ENCODE assay signal across 18 cellular contexts in genomic region chr18:52722904-52723303, GRCh38.
DNase-seq lines count a peak whose midpoint lies in the region; ATAC-seq and TF ChIP-seq lines count a peak whose summit lies in the region.
"Had no signal": no experiment of that assay in that cellular context is flagged by ENCODE, and none has a peak within 500 bp of the region (broad histone marks: within the 10 kb centered on the region; RNA-seq: fewer than 3 reads in every experiment).

No MANE protein-coding gene starts in this region.

- no peak overlapping the region for H2AFZ ChIP-seq in neuronal stem cell (ENCODE audit: low read length)

- H3K4me3 Mint-ChIP-seq in activated CD4-positive, alpha-beta T cell treated with anti-CD3 and anti-CD28 coated beads for 36 hours: no peak overlapping the region
- H3K4me3 Mint-ChIP-seq in activated T-helper 17 cell treated with anti-CD3 and anti-CD28 coated beads, Interleukin-2, amount 50 U/mL, for 72 hours: no peak overlapping the region
- H3K4me3 Mint-ChIP-seq: CD4-positive, alpha-beta memory T cell had no signal

- POLR2A ChIA-PET in A673 (lab: Charles Lee; ENCODE audit: low non-redundant PET): interaction anchor here (0.6 to 0.7 kb wide), 2 partner anchors 47 to 56 kb away, joined by 3 read pairs; no protein-coding TSS in a partner anchor
- POLR2A ChIA-PET in activated CD4-positive, alpha-beta T cell treated with anti-CD3 and anti-CD28 coated beads for 36 hours (lab: Charles Lee): no interaction called here

- H2BK15ac ChIP-seq in mesendoderm (replicated peaks; ENCODE audit: low read depth) (no peak overlapping the region), neuronal stem cell (ENCODE audit: low read length) (no peak overlapping the region)

- H3K79me1 ChIP-seq in mesendoderm (ENCODE audit: low read length) (no peaks in the 10 kb centered on the region), neuronal stem cell (ENCODE audit: low read depth, low read length) (no peaks in the 10 kb centered on the region)

- H3K9me3 ChIP-seq in A673 (ENCODE audit: low read depth, low read length, poor library complexity, severe bottlenecking) (no peaks in the 10 kb centered on the region), neuronal stem cell (replicated peaks in 1 of 2; ENCODE audit: control insufficient read depth in 2 of 2, insufficient read depth in 1 of 2, low read depth in 1 of 2, low read length in 2 of 2) (no peaks in the 10 kb centered on the region), mucosa of descending colon (no peaks in the 10 kb centered on the region)

- CTCF ChIA-PET in A673 (lab: Charles Lee): no interaction called here
- CTCF ChIA-PET in activated CD4-positive, alpha-beta T cell treated with anti-CD3 and anti-CD28 coated beads for 36 hours (lab: Charles Lee): no interaction called here

- no peak overlapping the region for H2BK5ac ChIP-seq in mesendoderm (ENCODE audit: low read length)
- no peak overlapping the region for H2BK5ac ChIP-seq in neuronal stem cell (ENCODE audit: low read length)

- H2BK12ac ChIP-seq in neuronal stem cell (ENCODE audit: low read length): no peak overlapping the region

- no peaks in the 10 kb centered on the region for H3K9me3 Mint-ChIP-seq in activated CD4-positive, alpha-beta T cell treated with anti-CD3 and anti-CD28 coated beads for 36 hours (ENCODE audit: low read depth)
- peaks cover 10% of the 10 kb centered on the region for H3K9me3 Mint-ChIP-seq in activated T-helper 17 cell treated with anti-CD3 and anti-CD28 coated beads, Interleukin-2, amount 50 U/mL, for 72 hours

- H3K4ac ChIP-seq in mesendoderm (ENCODE audit: low read depth, low read length) (no peak overlapping the region), neuronal stem cell (ENCODE audit: low read length) (no peak overlapping the region)

- H3K14ac ChIP-seq in neuronal stem cell (ENCODE audit: low read length): no peak overlapping the region

- TF ChIP-seq CTCF in A673 (conservative IDR thresholded peaks at IDR 0.05; ENCODE audit: low read depth, low read length) (no peak), mucosa of descending colon (IDR thresholded peaks at IDR 0.05) (no peak)

- no peaks in the 10 kb centered on the region for H3K79me2 ChIP-seq in mesendoderm (ENCODE audit: control insufficient read depth, insufficient read depth, low read length)

- H4K91ac ChIP-seq in neuronal stem cell (ENCODE audit: low read depth, low read length, poor library complexity): no peak overlapping the region

- H2AK5ac ChIP-seq in mesendoderm (ENCODE audit: low read length) (no peak overlapping the region), neuronal stem cell (ENCODE audit: low read depth, low read length) (no peak overlapping the region)

- H2BK120ac ChIP-seq in mesendoderm (ENCODE audit: low read depth, low read length): no peak overlapping the region
- no peak overlapping the region for H2BK120ac ChIP-seq in neuronal stem cell (ENCODE audit: low read depth, low read length)

- H3K36me3 ChIP-seq in A673 (ENCODE audit: insufficient read depth, low read length, poor library complexity, severe bottlenecking): no peaks in the 10 kb centered on the region
- H3K36me3 ChIP-seq in mesendoderm (ENCODE audit: control insufficient read depth, insufficient read depth, low read length): no peaks in the 10 kb centered on the region
- H3K36me3 ChIP-seq in neuronal stem cell (replicated peaks in 1 of 2; ENCODE audit: control insufficient read depth in 2 of 2, insufficient read depth in 2 of 2, low read length in 2 of 2): no peaks in the 10 kb centered on the region
- no peaks in the 10 kb centered on the region for H3K36me3 ChIP-seq in mucosa of descending colon (ENCODE audit: low read depth)

- H3K18ac ChIP-seq in mesendoderm (ENCODE audit: low read length): no peak overlapping the region
- no peak overlapping the region for H3K18ac ChIP-seq in neuronal stem cell (ENCODE audit: low read length)

- H3K9ac ChIP-seq in mesendoderm (ENCODE audit: low read length) (no peak overlapping the region), neuronal stem cell (ENCODE audit: low read depth, low read length, poor library complexity) (no peak overlapping the region)

- WGBS in mesendoderm (ENCODE audit: extremely low coverage, insufficient coverage, low lambda C conversion rate): no CpG with 5 or more reads among the region's 3 CpGs
- WGBS in neuronal stem cell (ENCODE audit: extremely low coverage in 2 of 2, insufficient read length in 2 of 2, insufficient replicate concordance in 1 of 2), 2 donors: no CpG with 5 or more reads among the region's 3 CpGs

- no peak overlapping the region for H3K56ac ChIP-seq in mesendoderm (ENCODE audit: low read length)

- H3K4me3 ChIP-seq in A673 (ENCODE audit: low read depth, low read length, poor library complexity, severe bottlenecking): peak overlapping the region; percentile 18
- no peak overlapping the region for H3K4me3 ChIP-seq in mesendoderm (ENCODE audit: low read length)
- no peak overlapping the region for H3K4me3 ChIP-seq in neuronal stem cell (ENCODE audit: low read length in 2 of 2)
- no peak overlapping the region for H3K4me3 ChIP-seq in mucosa of descending colon

- H4K5ac ChIP-seq in mesendoderm (ENCODE audit: low read length): no peak overlapping the region

- no peak overlapping the region for H3K27ac Mint-ChIP-seq in activated CD4-positive, alpha-beta T cell treated with anti-CD3 and anti-CD28 coated beads for 36 hours
- H3K27ac Mint-ChIP-seq in activated T-helper 17 cell treated with anti-CD3 and anti-CD28 coated beads, Interleukin-2, amount 50 U/mL, for 72 hours: no peak overlapping the region

- no peak overlapping the region for H3K23ac ChIP-seq in mesendoderm (ENCODE audit: low read length)
- H3K23ac ChIP-seq in neuronal stem cell (ENCODE audit: low read depth, low read length, poor library complexity): no peak overlapping the region

- H3K4me1 ChIP-seq in A673 (ENCODE audit: insufficient read depth, low read length, poor library complexity, severe bottlenecking) (peaks cover 39% of the 10 kb centered on the region), mesendoderm (ENCODE audit: control insufficient read depth, low read depth, low read length) (no peaks in the 10 kb centered on the region), neuronal stem cell (ENCODE audit: control insufficient read depth in 2 of 2, insufficient read depth in 1 of 2, low read depth in 1 of 2, low read length in 2 of 2) (peaks cover 3 to 9% of the 10 kb centered on the region in 2 donors), mucosa of descending colon (ENCODE audit: low read depth) (no peaks in the 10 kb centered on the region)

- no peaks in the 10 kb centered on the region for H3K36me3 Mint-ChIP-seq in activated CD4-positive, alpha-beta T cell treated with anti-CD3 and anti-CD28 coated beads for 36 hours (ENCODE audit: low read depth)
- no peaks in the 10 kb centered on the region for H3K36me3 Mint-ChIP-seq in activated T-helper 17 cell treated with anti-CD3 and anti-CD28 coated beads, Interleukin-2, amount 50 U/mL, for 72 hours (ENCODE audit: low read depth)
- H3K36me3 Mint-ChIP-seq: CD4-positive, alpha-beta memory T cell had no signal

- BruUV-seq in A673 (replicated peaks; lab: Mats Ljungman, UMichigan): no TSS peak

- no peaks in the 10 kb centered on the region for H3K4me1 Mint-ChIP-seq in activated CD4-positive, alpha-beta T cell treated with anti-CD3 and anti-CD28 coated beads for 36 hours
- no peaks in the 10 kb centered on the region for H3K4me1 Mint-ChIP-seq in activated T-helper 17 cell treated with anti-CD3 and anti-CD28 coated beads, Interleukin-2, amount 50 U/mL, for 72 hours
- H3K4me1 Mint-ChIP-seq: CD4-positive, alpha-beta memory T cell had no signal

- intact Hi-C loops in A673 (cut with micrococcal nuclease; ENCODE audit: unreplicated experiment) (loop anchor here (10.0 kb wide), 1 partner anchor 182 kb away; no protein-coding TSS in a partner anchor), mucosa of descending colon (cut with DNase I, micrococcal nuclease) (no loop called here)
- intact Hi-C loops in activated CD4-positive, alpha-beta T cell treated with anti-CD3 and anti-CD28 coated beads for 36 hours (cut with DNase I, micrococcal nuclease): no loop called here

- no peaks in the 10 kb centered on the region for H3K27me3 ChIP-seq in A673 (replicated peaks; ENCODE audit: insufficient read depth, low read depth, low read length, poor library complexity)
- no peaks in the 10 kb centered on the region for H3K27me3 ChIP-seq in mesendoderm (ENCODE audit: insufficient read depth, low read length, poor library complexity)
- H3K27me3 ChIP-seq in neuronal stem cell (ENCODE audit: control insufficient read depth in 3 of 3, insufficient read depth in 3 of 3, low read depth in 1 of 3, low read length in 3 of 3): no peaks in the 10 kb centered on the region

- no peaks in the 10 kb centered on the region for H3K27me3 Mint-ChIP-seq in activated CD4-positive, alpha-beta T cell treated with anti-CD3 and anti-CD28 coated beads for 36 hours
- H3K27me3 Mint-ChIP-seq in activated T-helper 17 cell treated with anti-CD3 and anti-CD28 coated beads, Interleukin-2, amount 50 U/mL, for 72 hours: no peaks in the 10 kb centered on the region
- H3K27me3 Mint-ChIP-seq: CD4-positive, alpha-beta memory T cell had no signal

- DNase-seq in A673 (ENCODE audit: low spot score): peak; percentile 89
- peak; percentile 73 for DNase-seq in NCI-H82 (lab: John Stamatoyannopoulos, UW)
- DNase-seq in mesendoderm: peak; percentile 8
- peak; percentile 8 for DNase-seq in neuronal stem cell (ENCODE audit: low spot score)
- no peak for DNase-seq in activated CD4-positive, alpha-beta T cell treated with anti-CD3 and anti-CD28 coated beads for 36 hours
- no peak for DNase-seq in mucosa of descending colon
- no peak for DNase-seq in NCI-H526 treated with DMSO at 0.1 percent for 48 hours (lab: John Stamatoyannopoulos, UW)
- DNase-seq: ACHN; C1 segment of cervical spinal cord; Calu3; CD4-positive, alpha-beta memory T cell; COR-L47; DMS153; DND-41; H7; HCEC 1CT had no signal

- no peak overlapping the region for H4K8ac ChIP-seq in mesendoderm (ENCODE audit: low read depth, low read length)
- no peak overlapping the region for H4K8ac ChIP-seq in neuronal stem cell (ENCODE audit: low read depth, low read length)

- peak overlapping the region; percentile 85 for H3K27ac ChIP-seq in A673 (ENCODE audit: low read depth, low read length, poor library complexity, severe bottlenecking)
- H3K27ac ChIP-seq in mesendoderm (ENCODE audit: low read depth, low read length): no peak overlapping the region
- H3K27ac ChIP-seq in neuronal stem cell (replicated peaks; ENCODE audit: low read length): no peak overlapping the region
- H3K27ac ChIP-seq: 22Rv1 had no signal

- ATAC-seq in activated CD4-positive, alpha-beta T cell treated with anti-CD3 and anti-CD28 coated beads for 36 hours: no peak
- no peak for ATAC-seq in mucosa of descending colon
- ATAC-seq in activated T-helper 17 cell treated with anti-CD3 and anti-CD28 coated beads, Interleukin-2, amount 50 U/mL, for 72 hours (replicated peaks): no peak

- H3K4me2 ChIP-seq in mesendoderm (ENCODE audit: low read length): no peak overlapping the region
- H3K4me2 ChIP-seq in neuronal stem cell (ENCODE audit: insufficient read depth, low read length, poor library complexity, severe bottlenecking): no peak overlapping the region

Comparison
In these comparisons a context has a peak if more than half of its experiments do, and no peak if none do; other contexts are left out.
1. DNase-seq: peak in A673 (single experiment), NCI-H82 (single experiment), mesendoderm (single experiment) and neuronal stem cell (single experiment); none in activated CD4-positive, alpha-beta T cell treated with anti-CD3 and anti-CD28 coated beads for 36 hours (single experiment), mucosa of descending colon (0 of 3) and NCI-H526 treated with DMSO at 0.1 percent for 48 hours (single experiment).